In the genomic region with DNA sequence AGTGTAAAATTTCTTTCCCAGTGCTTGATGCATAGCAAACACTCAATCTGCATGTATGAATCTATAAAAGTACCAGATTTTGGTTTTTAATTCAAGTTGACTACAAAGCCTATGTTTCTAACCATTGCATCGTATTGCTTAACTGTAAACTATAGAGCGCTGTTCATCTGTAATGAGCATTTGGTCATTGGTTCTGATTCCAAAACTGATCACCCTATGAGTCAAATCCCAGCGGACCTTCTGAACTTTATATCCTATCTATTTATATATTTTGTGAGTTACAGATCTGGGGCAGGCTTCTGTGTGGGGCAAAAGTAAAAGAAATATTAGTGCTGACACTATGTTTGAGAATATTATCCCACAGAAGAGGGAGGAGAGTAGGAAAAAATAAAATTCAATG, we compare ENCODE assay signal across 24 cellular contexts.
"Had no signal": no experiment of that assay in that cellular context is flagged by ENCODE, and none has a peak within 500 bp of the region (broad histone marks: within the 10 kb centered on the region; RNA-seq: fewer than 3 reads in every experiment).

No MANE protein-coding gene starts in this region.

- ATAC-seq: left colon; left lung; natural killer cell; right lobe of liver; stimulated activated effector memory CD8-positive, alpha-beta T cell treated with anti-CD3 and anti-CD28 coated beads, Interleukin-12 subunit alpha, Interleukin-12 subunit beta, amount 100 ng/mL, for 72 hours had no signal

- H3K27ac ChIP-seq: left lung, neural progenitor cell, neutrophil, ovary, right atrium auricular region, right lobe of liver, spleen, suprapubic skin, transverse colon, upper lobe of left lung, vagina had no signal

- H3K36me3 ChIP-seq: left lung, neural progenitor cell, neutrophil, ovary, right atrium auricular region, right lobe of liver, spleen, suprapubic skin, transverse colon, upper lobe of left lung, vagina had no signal

- H3K4me3 ChIP-seq: left lung, lung, neural progenitor cell, ovary, right atrium auricular region, right lobe of liver, spleen, suprapubic skin, transverse colon, upper lobe of left lung, vagina had no signal

- DNase-seq: hippocampal formation; kidney glomerular epithelial cell; left colon; left lung; mesendoderm; naive B cell; natural killer cell; nephron progenitor cell; occipital lobe; ovary; right lobe of liver; small intestine; spleen; stimulated activated CD4-positive, alpha-beta T cell treated with anti-CD3 and anti-CD28 coated beads, Interleukin-4, amount 100 ng/mL, for 24 hours; stimulated activated naive CD4-positive, alpha-beta T cell; transverse colon; upper lobe of left lung had no signal

- H3K9me3 ChIP-seq: ovary, right lobe of liver, suprapubic skin, vagina had no signal

- H3K4me1 ChIP-seq: left lung, neural progenitor cell, right atrium auricular region, right lobe of liver, spleen, suprapubic skin, transverse colon, upper lobe of left lung, vagina had no signal

- H3K9ac ChIP-seq: neural progenitor cell had no signal

- H3K27me3 ChIP-seq: left lung, neural progenitor cell, neutrophil, ovary, right atrium auricular region, right lobe of liver, spleen, suprapubic skin, transverse colon, upper lobe of left lung, vagina had no signal

- H3K4me2 ChIP-seq: neural progenitor cell had no signal

- H2AFZ ChIP-seq: neural progenitor cell had no signal
